Comparison of ENCODE assay signal across 8 cellular contexts in the genomic region with DNA sequence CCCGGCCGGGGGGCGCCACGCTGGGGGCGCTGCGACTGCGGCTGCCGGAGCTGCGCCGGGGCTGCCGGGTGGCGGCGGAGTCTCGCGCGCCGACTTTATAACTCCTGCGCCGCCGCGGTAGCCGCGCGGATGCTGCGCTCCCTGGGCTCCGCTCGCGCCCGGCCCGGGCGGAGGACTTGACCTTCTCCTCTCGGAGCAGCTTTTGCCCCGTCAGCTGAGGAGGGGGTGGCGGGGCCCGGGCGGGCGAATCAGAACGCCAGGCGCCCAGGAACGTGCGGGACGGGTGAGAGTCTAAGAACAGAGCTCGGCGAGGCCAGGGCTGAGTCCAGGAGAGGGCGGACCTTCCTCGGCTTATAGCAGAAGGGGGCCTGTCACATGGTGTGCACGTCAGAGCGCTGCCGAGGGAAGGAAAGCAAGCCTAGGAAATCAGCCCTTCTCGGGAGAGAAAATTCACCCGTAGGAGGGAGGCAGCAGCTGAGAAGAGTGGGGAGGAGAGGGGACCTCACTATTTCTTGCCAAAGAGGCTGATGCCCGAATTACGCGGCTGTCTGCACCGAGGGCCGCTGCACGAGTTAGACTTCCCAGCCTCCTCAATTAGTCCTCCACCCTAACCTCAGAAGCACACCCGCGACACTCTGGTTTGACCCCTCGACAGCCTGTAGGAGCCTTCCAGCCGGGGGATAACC. TPM values are rescaled to one million over a fixed set of nuclear protein-coding genes. Genes with fewer than 3 reads are reported as not detected.
DNase-seq lines count a peak whose midpoint lies in the region; ATAC-seq and TF ChIP-seq lines count a peak whose summit lies in the region.

TSS of gene FOXD1 (minus strand) at position 327 of the 686 bp plus-strand sequence. CDS start 415 bp downstream, outside the sequence.

- peak within 1 kb of the TSS; percentile 80 for H3K4me3 ChIP-seq in BJ (ENCODE audit: low read depth, low read length)

- CTCF ChIA-PET in BJ (lab: Yijun Ruan, JAX): interaction anchor here (0.6 to 2.3 kb wide), 11 partner anchors 11 to 251 kb away, joined by 3 to 24 read pairs (median 3); no protein-coding TSS in a partner anchor

- H3K4me3 Mint-ChIP-seq in chondrocyte (ENCODE audit: unreplicated experiment): peak within 1 kb of the TSS; percentile 86

- no peaks in the 10 kb centered on the region; the same call in 1 of the 2 replicates for H3K36me3 ChIP-seq in BJ (ENCODE audit: control insufficient read depth, insufficient read depth, low read length)

- peaks cover 10% of the 10 kb centered on the region for H3K36me3 Mint-ChIP-seq in chondrocyte (ENCODE audit: low read depth)

- peaks cover 16% of the 10 kb centered on the region for H3K27me3 Mint-ChIP-seq in chondrocyte (ENCODE audit: low read depth)

- H3K27me3 ChIP-seq in BJ (ENCODE audit: control insufficient read depth, insufficient read depth, low read length): peaks cover 5% of the 10 kb centered on the region

- TF ChIP-seq CTCF in BJ (IDR thresholded peaks at IDR 0.05; ENCODE audit: insufficient read depth, low read depth, low read length) (peak; percentile 11; the same call in 1 of the 2 replicates), chondrocyte (IDR thresholded peaks at IDR 0.05) (peak; percentile 52)

- ATAC-seq in GM19324 (IDR thresholded peaks at IDR 0.05; ENCODE audit: low FRiP score, unreplicated experiment): peak; percentile 63
- no peak for ATAC-seq in HG03280 (IDR thresholded peaks at IDR 0.05; ENCODE audit: unreplicated experiment)

- H3K27ac Mint-ChIP-seq in chondrocyte (ENCODE audit: unreplicated experiment): peak within 1 kb of the TSS; percentile 92

- peaks cover 40% of the 10 kb centered on the region for H3K4me1 Mint-ChIP-seq in chondrocyte (ENCODE audit: low read depth)

- peak; percentile 65 for DNase-seq in BJ (ENCODE audit: low read depth)
- DNase-seq in NCI-H1092 treated with DMSO at 0.1 percent for 48 hours (lab: John Stamatoyannopoulos, UW): peak; percentile 81
- peak; percentile 84 for DNase-seq in SW480 (ENCODE audit: low spot score)
- DNase-seq in chondrocyte (ENCODE audit: low spot score): peak; percentile 98
- peak; percentile 96 for DNase-seq in kidney tubule cell (ENCODE audit: low spot score)
- peak; percentile 38 for DNase-seq in stimulated activated CD4-positive, alpha-beta T cell treated with anti-CD3 and anti-CD28 coated beads, Interleukin-4, amount 100 ng/mL, for 24 hours

- no peaks in the 10 kb centered on the region for H3K9me3 Mint-ChIP-seq in chondrocyte (ENCODE audit: low read depth)

- POLR2A ChIA-PET in BJ (lab: Charles Lee): no interaction called here

RNA-seq across cellular contexts. Expression of gene FOXD1, which starts in this region (rescaled TPM):
- polyA plus RNA-seq in BJ (2011; rRNA removed): 4.3 and 4.9 TPM in 2 replicates
- polyA minus RNA-seq in BJ (2011; rRNA and poly(A)+ RNA removed): 2.6 and 2.7 TPM in 2 replicates
- 28.1 to 78.9 TPM (median 28.6 TPM) in 3 replicates for total RNA-seq in chondrocyte

Comparison
In these comparisons a context has a peak if more than half of its experiments do, and no peak if none do; other contexts are left out.
1. DNase-seq: peak in every context shown above with its lines; median percentile 98 in chondrocyte; 96 in kidney tubule cell; 84 in SW480; 81 in NCI-H1092 treated with DMSO at 0.1 percent for 48 hours; 65 in BJ; 38 in stimulated activated CD4-positive, alpha-beta T cell treated with anti-CD3 and anti-CD28 coated beads, Interleukin-4, amount 100 ng/mL, for 24 hours.